In the genomic region with DNA sequence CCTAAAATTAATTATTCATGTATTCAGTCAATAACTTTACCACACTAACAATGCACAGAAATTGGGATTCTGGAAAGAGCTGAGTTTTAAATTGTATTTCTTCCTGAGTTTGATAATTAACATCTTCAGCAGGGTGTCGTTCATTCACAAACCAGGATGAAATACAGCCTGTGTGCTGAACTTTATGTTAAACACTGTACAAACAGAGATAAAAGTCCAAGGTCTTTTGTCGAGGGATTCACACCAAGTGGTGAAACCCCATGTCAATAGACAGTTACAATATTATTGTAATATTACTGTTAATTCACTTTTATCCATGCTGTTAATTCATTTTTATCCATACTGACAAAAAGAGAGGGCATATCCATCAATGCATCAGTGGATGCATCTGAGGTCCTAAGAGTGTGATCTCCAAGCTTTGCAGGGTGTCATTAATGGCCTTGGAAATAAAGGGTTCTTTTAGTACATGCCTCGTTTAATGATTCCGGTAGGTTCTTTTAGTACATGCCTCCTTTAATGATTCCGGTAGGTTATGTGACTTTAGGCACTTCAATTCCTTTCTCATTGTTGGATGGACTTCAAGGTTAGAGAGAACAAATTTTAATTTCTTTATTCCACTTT, we compare ENCODE assay signal across 33 cellular contexts.
DNase-seq lines count a peak whose midpoint lies in the region; ATAC-seq, FAIRE-seq and TF ChIP-seq lines count a peak whose summit lies in the region.
"Had no signal": no experiment of that assay in that cellular context is flagged by ENCODE, and none has a peak within 500 bp of the region (broad histone marks: within the 10 kb centered on the region; RNA-seq: fewer than 3 reads in every experiment).

No MANE protein-coding gene starts in this region.

- H3K4me3 ChIP-seq in HepG2 (replicated peaks in 1 of 3; ENCODE audit: insufficient read depth in 1 of 3, low read depth in 2 of 3, low read length in 3 of 3) (peak overlapping the region in 2 of 3 experiments; percentile 0; a peak in 1 of 6 replicates), right lobe of liver (no peak overlapping the region), endothelial cell of umbilical vein (replicated peaks in 1 of 3; ENCODE audit: insufficient read depth in 1 of 3, low read depth in 1 of 3, low read length in 3 of 3) (no peak overlapping the region), urinary bladder (ENCODE audit: low read depth, low read length) (no peak overlapping the region)
- H3K4me3 ChIP-seq: A549; BLaER1; BLaER1 treated with 17β-estradiol and CSF1 and Interleukin-3, amounts not matched to agents 10 nM and 100 nM had no signal

- peaks cover 54% of the 10 kb centered on the region for H3K4me1 ChIP-seq in HepG2 (ENCODE audit: insufficient read depth, low read length)
- H3K4me1 ChIP-seq in right lobe of liver, result no peaks in the 10 kb centered on the region
- no peaks in the 10 kb centered on the region for H3K4me1 ChIP-seq in endothelial cell of umbilical vein (ENCODE audit: control insufficient read depth, extremely low read depth, insufficient read depth, low read length)
- no peaks in the 10 kb centered on the region for H3K4me1 ChIP-seq in urinary bladder (ENCODE audit: insufficient read depth)
- H3K4me1 ChIP-seq: A549 had no signal

- TF ChIP-seq RAD21 in HepG2 (CRISPR knock-in tag; IDR thresholded peaks at IDR 0.05), result no peak

- intact Hi-C loops in HepG2 (cut with micrococcal nuclease; ENCODE audit: unreplicated experiment), result loop anchor here (10.0 kb wide), 1 partner anchor 112 kb away; no protein-coding TSS in a partner anchor
- intact Hi-C loops in right lobe of liver (cut with DNase I), result no loop called here
- intact Hi-C loops in endothelial cell of umbilical vein (cut with micrococcal nuclease), result no loop called here

- H3K4me2 ChIP-seq in HepG2 (ENCODE audit: low read depth, low read length) (peak overlapping the region; percentile 38), endothelial cell of umbilical vein (ENCODE audit: insufficient read depth, low read length) (no peak overlapping the region)
- H3K4me2 ChIP-seq: A549 had no signal

- TF ChIP-seq POLR2A in HepG2 (IDR thresholded peaks at IDR 0.05; ENCODE audit: insufficient read depth in 1 of 2, low read depth in 2 of 2, low read length in 2 of 2) (no peak), right lobe of liver (IDR thresholded peaks at IDR 0.05) (no peak), endothelial cell of umbilical vein (IDR thresholded peaks at IDR 0.05; ENCODE audit: low read depth, low read length) (no peak)

- TF ChIP-seq EP300 in HepG2 (IDR thresholded peaks at IDR 0.05; ENCODE audit: low read depth in 2 of 2, low read length in 2 of 2) (peak; percentile 27 to 88; a peak in 2 of 4 replicates), HepG2 (CRISPR knock-in tag; IDR thresholded peaks at IDR 0.05; ENCODE audit: borderline replicate concordance) (peak; percentile 20; the same call in 1 of the 2 replicates)

- H2AFZ ChIP-seq in HepG2 (ENCODE audit: low read length), result no peak overlapping the region
- H2AFZ ChIP-seq in endothelial cell of umbilical vein (ENCODE audit: low read depth, low read length), result no peak overlapping the region

- H3K9ac ChIP-seq in HepG2 (ENCODE audit: insufficient read depth, low read depth, low read length) (no peak overlapping the region), endothelial cell of umbilical vein (replicated peaks; ENCODE audit: extremely low read depth, insufficient read depth, low read length) (no peak overlapping the region)
- H3K9ac ChIP-seq: BLaER1; BLaER1 treated with 17β-estradiol and CSF1 and Interleukin-3, amounts not matched to agents 10 nM and 100 nM had no signal

- H3K79me2 ChIP-seq in HepG2 (ENCODE audit: insufficient read depth, low read length), result peaks cover 25% of the 10 kb centered on the region
- no peaks in the 10 kb centered on the region for H3K79me2 ChIP-seq in endothelial cell of umbilical vein (ENCODE audit: control insufficient read depth, insufficient read depth, low read length)

- no peaks in the 10 kb centered on the region for H3K9me1 ChIP-seq in endothelial cell of umbilical vein (replicated peaks; ENCODE audit: control insufficient read depth, extremely low read depth, insufficient read depth, low read length)

- no peaks in the 10 kb centered on the region for H4K20me1 ChIP-seq in HepG2 (ENCODE audit: insufficient read depth, low read length)
- no peaks in the 10 kb centered on the region for H4K20me1 ChIP-seq in endothelial cell of umbilical vein (replicated peaks; ENCODE audit: control insufficient read depth, extremely low read depth, insufficient read depth, low read length)

- dilution Hi-C loops in endothelial cell of umbilical vein (cut with MboI; ENCODE audit: extremely low pct_ligation_motif_present, low sequenced_read_pairs), result no loop called here

- WGBS in HepG2 (ENCODE audit: low lambda C conversion rate), result 37% methylated on average over 5 of the region's 5 CpGs
- 44% methylated on average over 5 of the region's 5 CpGs for WGBS in right lobe of liver (ENCODE audit: insufficient coverage, low coverage, low lambda C conversion rate, missing lambda C conversion rate)
- WGBS in urinary bladder, result 71% methylated on average over 5 of the region's 5 CpGs

- peaks cover 3 to 11% of the 10 kb centered on the region in 2 experiments; a peak in 2 of 5 replicates for H3K36me3 ChIP-seq in HepG2 (replicated peaks in 1 of 2; ENCODE audit: control insufficient read depth in 1 of 2, insufficient read depth in 2 of 2, low read length in 2 of 2)
- no peaks in the 10 kb centered on the region for H3K36me3 ChIP-seq in right lobe of liver
- no peaks in the 10 kb centered on the region for H3K36me3 ChIP-seq in endothelial cell of umbilical vein (ENCODE audit: control insufficient read depth in 2 of 2, extremely low read depth in 1 of 2, insufficient read depth in 2 of 2, low read length in 2 of 2)
- H3K36me3 ChIP-seq in urinary bladder (ENCODE audit: insufficient read depth), result no peaks in the 10 kb centered on the region
- H3K36me3 ChIP-seq: BE2C; BLaER1; BLaER1 treated with 17β-estradiol and CSF1 and Interleukin-3, amounts not matched to agents 10 nM and 100 nM had no signal

- DNase-seq in HepG2 (ENCODE audit: low spot score) (peak; percentile 85), right lobe of liver (no peak), endothelial cell of umbilical vein (ENCODE audit: low read depth, low spot score) (no peak), GDM1 (lab: John Stamatoyannopoulos, UW) (no peak)
- DNase-seq: 8988T; ACHN; AML-193; BE2C; C1 segment of cervical spinal cord; Caco-2; Calu3; CD4-positive, alpha-beta memory T cell; CD4-positive, alpha-beta T cell; CD4-positive, CD25-positive, alpha-beta regulatory T cell; CD8-positive, alpha-beta memory T cell; CD8-positive, alpha-beta T cell; COR-L47; DMS 273 treated with DMSO at 0.1 percent for 48 hours; DMS153; DMS53; DMS79; DMS79 treated with DMSO at 0.1 percent for 48 hours; DND-41; EL had no signal

- in situ Hi-C loops in HepG2 (cut with HindIII; ENCODE audit: extremely low pct_ligation_motif_present, low pct_unique_long_range_greater_than_20kb), result no loop called here

- no TSS peak for BruUV-seq in HepG2 (replicated peaks; lab: Mats Ljungman, UMichigan)
- no TSS peak for BruUV-seq in endothelial cell of umbilical vein (replicated peaks; lab: Mats Ljungman, UMichigan)

- POLR2A ChIA-PET in HepG2 (lab: Yijun Ruan, JAX), result no interaction called here
- POLR2A ChIA-PET in endothelial cell of umbilical vein (lab: Charles Lee), result interaction anchor here (0.6 kb wide), 1 partner anchor 126 kb away, joined by 3 read pairs; no protein-coding TSS in a partner anchor

- H3K27ac ChIP-seq in HepG2 (ENCODE audit: extremely low read length, insufficient read depth, low read length) (peak overlapping the region; percentile 62), right lobe of liver (no peak overlapping the region), endothelial cell of umbilical vein (ENCODE audit: insufficient read depth, low read depth, low read length) (no peak overlapping the region), urinary bladder (ENCODE audit: low read depth) (peak overlapping the region; percentile 1)
- H3K27ac ChIP-seq: 22Rv1; A549; BLaER1; BLaER1 treated with 17β-estradiol and CSF1 and Interleukin-3, amounts not matched to agents 10 nM and 100 nM; C4-2B had no signal

- peak; percentile 18 for FAIRE-seq in HepG2 (lab: Jason Lieb, UNC)
- peak; percentile 72 for FAIRE-seq in endothelial cell of umbilical vein (lab: Jason Lieb, UNC)
- FAIRE-seq: A204.1, D721Med had no signal

- TF ChIP-seq CTCF in HepG2 (CRISPR knock-in tag; IDR thresholded peaks at IDR 0.05) (no peak), right lobe of liver (IDR thresholded peaks at IDR 0.05) (no peak), endothelial cell of umbilical vein (IDR thresholded peaks at IDR 0.05; ENCODE audit: extremely low read depth in 1 of 2, insufficient read depth in 1 of 2, low read depth in 1 of 2, low read length in 2 of 2) (no peak)

- H3K27me3 ChIP-seq in HepG2 (ENCODE audit: control insufficient read depth in 1 of 2, insufficient read depth in 2 of 2, low read length in 2 of 2) (no peaks in the 10 kb centered on the region), right lobe of liver (no peaks in the 10 kb centered on the region), endothelial cell of umbilical vein (ENCODE audit: control insufficient read depth in 2 of 2, insufficient read depth in 2 of 2, low read length in 2 of 2) (no peaks in the 10 kb centered on the region)
- H3K27me3 ChIP-seq: BE2C; BLaER1; BLaER1 treated with 17β-estradiol and CSF1 and Interleukin-3, amounts not matched to agents 10 nM and 100 nM had no signal

- H3K9me3 ChIP-seq in HepG2 (ENCODE audit: low read length) (no peaks in the 10 kb centered on the region), right lobe of liver (no peaks in the 10 kb centered on the region), endothelial cell of umbilical vein (replicated peaks; ENCODE audit: control insufficient read depth, insufficient read depth, low read length) (no peaks in the 10 kb centered on the region)
- H3K9me3 ChIP-seq: A549; BE2C; BLaER1; BLaER1 treated with 17β-estradiol and CSF1 and Interleukin-3, amounts not matched to agents 10 nM and 100 nM; Caco-2 had no signal

- CTCF ChIA-PET in HepG2 (lab: Yijun Ruan, JAX; ENCODE audit: low intra/inter-chr PET ratio, low total read pairs), result no interaction called here
- CTCF ChIA-PET in endothelial cell of umbilical vein (lab: Charles Lee), result interaction anchor here (0.9 kb wide), 1 partner anchor 16 kb away, joined by 3 read pairs; no protein-coding TSS in a partner anchor

- ATAC-seq in HepG2 (peak; percentile 82), right lobe of liver (no peak), HG03354 (IDR thresholded peaks at IDR 0.05; ENCODE audit: poor library complexity, severe bottlenecking, unreplicated experiment) (no peak)
- ATAC-seq: A549; CD8-positive, alpha-beta T cell had no signal

TF ChIP-seq in HepG2, 621 proteins besides CTCF, POLR2A, EP300 and RAD21 (continues in another document):
- no peak for TF ChIP-seq TCF7L2 (IDR thresholded peaks at IDR 0.05; ENCODE audit: low read depth, low read length)
- TF ChIP-seq ZNF772 (CRISPR knock-in tag; IDR thresholded peaks at IDR 0.05), result no peak

TF ChIP-seq in endothelial cell of umbilical vein, 7 proteins besides CTCF, POLR2A, EP300 and RAD21 (continues in another document):
- TF ChIP-seq, protein P1, sequence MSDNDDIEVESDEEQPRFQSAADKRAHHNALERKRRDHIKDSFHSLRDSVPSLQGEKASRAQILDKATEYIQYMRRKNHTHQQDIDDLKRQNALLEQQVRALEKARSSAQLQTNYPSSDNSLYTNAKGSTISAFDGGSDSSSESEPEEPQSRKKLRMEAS (IDR thresholded peaks at IDR 0.05; ENCODE audit: insufficient read depth, insufficient read length), result no peak

Comparison
In these comparisons a context has a peak if more than half of its experiments do, and no peak if none do; other contexts are left out.
1. H3K27ac ChIP-seq: peak in HepG2 (single experiment) and urinary bladder (single experiment); none in right lobe of liver (0 of 3) and endothelial cell of umbilical vein (single experiment).
2. H3K4me3 ChIP-seq: peak in HepG2 (2 of 3); none in right lobe of liver (0 of 3), endothelial cell of umbilical vein (0 of 3) and urinary bladder (single experiment).